In the genomic region with DNA sequence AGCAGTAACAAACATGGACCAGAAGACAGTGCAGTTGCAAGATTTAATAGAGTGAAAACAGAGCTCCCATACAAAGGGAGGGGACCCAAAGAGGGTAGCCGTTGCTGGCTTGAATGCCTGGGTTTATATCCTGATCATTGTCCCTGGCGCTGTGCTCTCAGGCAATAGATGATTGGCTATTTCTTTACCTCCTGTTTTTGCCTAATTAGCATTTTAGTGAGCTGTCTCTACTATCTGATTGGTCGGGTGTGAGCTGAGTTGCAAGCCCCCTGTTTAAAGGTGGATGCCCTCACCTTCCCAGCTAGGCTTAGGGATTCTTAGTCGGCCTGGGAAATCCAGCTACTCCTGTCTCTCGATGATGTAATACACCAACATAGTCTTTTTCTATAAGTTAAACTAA, we compare ENCODE assay signal across 2 cellular contexts.
TF ChIP-seq lines count a peak whose summit lies in the region.
"Not testable (repeated sequence)": the region's sequence is repeated elsewhere in the genome, so short reads cannot be mapped to it uniquely, and the experiment has no call there.

No MANE protein-coding gene starts in this region.

TF ChIP-seq in A549, 52 proteins besides CTCF, POLR2A, EP300 and RAD21:
- peak; percentile 49 for TF ChIP-seq MAFK (IDR thresholded peaks at IDR 0.05; ENCODE audit: partially characterized antibody)

TF ChIP-seq in K562, 482 proteins besides CTCF, POLR2A, EP300 and RAD21:
- TF ChIP-seq ZNF316 (IDR thresholded peaks at IDR 0.05) (peak; percentile 90), MAFG (tag; conservative IDR thresholded peaks at IDR 0.05) (peak; percentile 86), CEBPG (tag; conservative IDR thresholded peaks at IDR 0.05 in 1 of 2, IDR thresholded peaks at IDR 0.05 in 1 of 2) (0 out of 4 replicates have a peak, but pooled peaks of 1 of the 2 experiments have one; percentile 47), MAFF (IDR thresholded peaks at IDR 0.05; ENCODE audit: low read length) (peak; percentile 26; the same call in 1 of the 2 replicates), C11orf30 (IDR thresholded peaks at IDR 0.05; ENCODE audit: low read depth) (peak; percentile 83)
- not testable (repeated sequence) for TF ChIP-seq CEBPG (CRISPR knock-in tag; IDR thresholded peaks at IDR 0.05)
- TF ChIP-seq, protein P1, sequence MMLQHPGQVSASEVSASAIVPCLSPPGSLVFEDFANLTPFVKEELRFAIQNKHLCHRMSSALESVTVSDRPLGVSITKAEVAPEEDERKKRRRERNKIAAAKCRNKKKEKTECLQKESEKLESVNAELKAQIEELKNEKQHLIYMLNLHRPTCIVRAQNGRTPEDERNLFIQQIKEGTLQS (IDR thresholded peaks at IDR 0.05), result peak; percentile 65
- TF ChIP-seq, protein P1 (CRISPR knock-in tag; conservative IDR thresholded peaks at IDR 0.05), result not testable (repeated sequence)
